In the genomic region with DNA sequence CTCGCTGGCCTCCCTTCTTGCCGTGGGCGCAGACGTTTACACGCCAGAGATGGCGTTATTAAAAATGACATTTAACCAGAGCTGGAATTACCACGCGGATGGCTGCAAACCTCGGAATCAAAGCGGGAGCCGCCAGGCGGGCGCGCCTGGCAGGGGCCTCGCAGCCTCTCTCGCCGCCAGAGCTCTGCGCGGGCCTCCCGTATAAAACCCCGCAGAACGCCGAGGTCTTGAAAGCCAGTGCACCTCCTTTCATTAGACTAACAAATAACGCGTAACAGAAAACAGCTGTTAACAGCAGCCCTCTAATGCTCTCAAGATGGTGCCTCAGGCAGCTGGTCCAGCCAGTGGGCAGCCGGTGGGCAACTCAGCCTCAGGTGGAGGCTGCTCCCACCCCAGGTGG, we compare ENCODE assay signal across 20 cellular contexts. TPM values are rescaled to one million over a fixed set of nuclear protein-coding genes. Genes with fewer than 3 reads are reported as not detected.
"Had no signal": no experiment of that assay in that cellular context is flagged by ENCODE, and none has a peak within 500 bp of the region (broad histone marks: within the 10 kb centered on the region; RNA-seq: fewer than 3 reads in every experiment).

No MANE protein-coding gene starts in this region.

- DNase-seq: activated CD4-positive, alpha-beta T cell treated with anti-CD3 and anti-CD28 coated beads, Interleukin-2, amount 10 ng/mL, durations not matched to agents 7 days and 5 days; activated CD8-positive, alpha-beta memory T cell treated with anti-CD3 and anti-CD28 coated beads for 24 hours; activated gamma-delta T cell treated with Interleukin-2 at 50 U/mL for 16 hours; amygdala; cortex of kidney; effector memory CD4-positive, alpha-beta T cell; heart left ventricle; left cardiac atrium; lower lobe of right lung; stimulated activated CD4-positive, alpha-beta T cell treated with anti-CD3 and anti-CD28 coated beads, Interleukin-12 subunit alpha, Interleukin-12 subunit beta, amount 100 ng/mL, for 4 hours; stimulated activated CD4-positive, alpha-beta T cell treated with anti-CD3 and anti-CD28 coated beads, Interleukin-2, amount 100 ng/mL, for 24 hours; thyroid gland; uterus had no signal

- H3K4me3 ChIP-seq: heart left ventricle, lower lobe of right lung, pancreas, thyroid gland, uterus had no signal

- H3K4me1 ChIP-seq: heart left ventricle, lower lobe of right lung, pancreas, thyroid gland, uterus had no signal

- H3K36me3 ChIP-seq: heart left ventricle, lower lobe of right lung, pancreas, thyroid gland, uterus had no signal

- ATAC-seq: heart left ventricle, left cardiac atrium, lower lobe of right lung, pancreas had no signal

- H3K27ac Mint-ChIP-seq: activated CD4-positive, alpha-beta T cell treated with anti-CD3 and anti-CD28 coated beads, Interleukin-2, amount 10 ng/mL, durations not matched to agents 7 days and 5 days; activated naive CD8-positive, alpha-beta T cell; T-helper 2 cell treated with Interferon-gamma antibody and Interleukin-4, amounts not matched to agents 5 μg/mL and 100 μg/mL, for 36 hours had no signal

- H3K4me1 Mint-ChIP-seq: central memory CD8-positive, alpha-beta T cell had no signal

- H3K9me3 Mint-ChIP-seq: activated CD4-positive, alpha-beta T cell treated with anti-CD3 and anti-CD28 coated beads, Interleukin-2, amount 10 ng/mL, durations not matched to agents 7 days and 5 days; brain; central memory CD8-positive, alpha-beta T cell; neural crest cell; T-helper 2 cell treated with Interferon-gamma antibody and Interleukin-4, amounts not matched to agents 5 μg/mL and 100 μg/mL, for 36 hours had no signal

- H3K27ac ChIP-seq: heart left ventricle, lower lobe of right lung, pancreas, thyroid gland, uterus had no signal

- H3K4me3 Mint-ChIP-seq: activated CD4-positive, alpha-beta T cell treated with anti-CD3 and anti-CD28 coated beads, Interleukin-2, amount 10 ng/mL, durations not matched to agents 7 days and 5 days; activated naive CD8-positive, alpha-beta T cell; central memory CD8-positive, alpha-beta T cell; neural crest cell; T-helper 2 cell treated with Interferon-gamma antibody and Interleukin-4, amounts not matched to agents 5 μg/mL and 100 μg/mL, for 36 hours had no signal

- H3K27me3 ChIP-seq: pancreas, thyroid gland, uterus had no signal

- H3K9me3 ChIP-seq: heart left ventricle, lower lobe of right lung, pancreas, thyroid gland, uterus had no signal

- H3K36me3 Mint-ChIP-seq: activated naive CD8-positive, alpha-beta T cell; brain had no signal

RNA-seq across cellular contexts. Expression of gene PRRX2, which starts 10.2 kb away (rescaled TPM):
- total RNA-seq: frontal cortex had no signal

RNA-seq across cellular contexts. Expression of gene C9orf50, which starts 54.8 kb away (rescaled TPM):
- total RNA-seq: activated CD4-positive, alpha-beta T cell treated with anti-CD3 and anti-CD28 coated beads, Interleukin-2, amount 10 ng/mL, durations not matched to agents 7 days and 5 days; frontal cortex; heart left ventricle; left cardiac atrium; lower lobe of right lung; pancreas; thyroid gland had no signal
- polyA plus RNA-seq: heart left ventricle, pancreas had no signal
